ENCODE assay signal across 9 cellular contexts in genomic region chr4:182307746-182308145, GRCh38.
DNase-seq lines count a peak whose midpoint lies in the region; ATAC-seq and TF ChIP-seq lines count a peak whose summit lies in the region.
"Had no signal": no experiment of that assay in that cellular context is flagged by ENCODE, and none has a peak within 500 bp of the region (broad histone marks: within the 10 kb centered on the region; RNA-seq: fewer than 3 reads in every experiment).

No MANE protein-coding gene starts in this region.

- H3K27ac ChIP-seq in upper lobe of left lung, result no peak overlapping the region
- H3K27ac ChIP-seq: ovary had no signal

- no peak for TF ChIP-seq POLR2A in upper lobe of left lung (IDR thresholded peaks at IDR 0.05)

- peak overlapping the region; percentile 93 for H3K27ac Mint-ChIP-seq in HFFc6

- peak; percentile 97 for DNase-seq in HFFc6
- peak; percentile 74 for DNase-seq in SW480 (ENCODE audit: low spot score)
- DNase-seq in foreskin fibroblast, result peak; percentile 16 to 62
- peak in 1 of 2 donors; percentile 25 for DNase-seq in upper lobe of left lung
- DNase-seq in Kasumi-1 (lab: John Stamatoyannopoulos, UW), result no peak
- no peak for DNase-seq in Right ventricle myocardium superior
- DNase-seq: ovary had no signal

- intact Hi-C loops in Right ventricle myocardium superior (cut with DNase I), result no loop called here

- H3K9me3 Mint-ChIP-seq in HFFc6, result no peaks in the 10 kb centered on the region

- no peaks in the 10 kb centered on the region; the same call in 1 of the 2 replicates for H3K27me3 Mint-ChIP-seq in HFFc6 (ENCODE audit: insufficient read depth)

- H3K4me1 ChIP-seq in upper lobe of left lung, result no peaks in the 10 kb centered on the region

- no peaks in the 10 kb centered on the region for H3K36me3 ChIP-seq in upper lobe of left lung
- H3K36me3 ChIP-seq: ovary had no signal

- no peak for TF ChIP-seq EP300 in upper lobe of left lung (IDR thresholded peaks at IDR 0.05)

- H3K4me1 Mint-ChIP-seq in HFFc6 (ENCODE audit: low read depth), result peaks cover 40% of the 10 kb centered on the region

- no peak overlapping the region for H3K4me3 ChIP-seq in foreskin fibroblast (ENCODE audit: low read depth in 1 of 2, low read length in 2 of 2)
- H3K4me3 ChIP-seq in upper lobe of left lung, result no peak overlapping the region
- H3K4me3 ChIP-seq: K562, ovary had no signal

- H3K27me3 ChIP-seq in upper lobe of left lung, result no peaks in the 10 kb centered on the region
- H3K27me3 ChIP-seq: ovary had no signal

- no peaks in the 10 kb centered on the region for H3K9me3 ChIP-seq in upper lobe of left lung
- H3K9me3 ChIP-seq: ovary had no signal

- no peak for TF ChIP-seq CTCF in HFFc6 (IDR thresholded peaks at IDR 0.05)
- no peak for TF ChIP-seq CTCF in foreskin fibroblast (IDR thresholded peaks at IDR 0.05; ENCODE audit: low read depth, low read length)
- no peak for TF ChIP-seq CTCF in upper lobe of left lung (IDR thresholded peaks at IDR 0.05)

- ATAC-seq in upper lobe of left lung (ENCODE audit: low FRiP score in 2 of 2) (peak; percentile 31 to 58), GM19467 (IDR thresholded peaks at IDR 0.05; ENCODE audit: unreplicated experiment) (no peak), Right ventricle myocardium superior (ENCODE audit: poor library complexity) (no peak)
- ATAC-seq: K562 had no signal

- peak overlapping the region; percentile 71 for H3K4me3 Mint-ChIP-seq in HFFc6

- no peaks in the 10 kb centered on the region; the same call in 1 of the 2 replicates for H3K36me3 Mint-ChIP-seq in HFFc6 (ENCODE audit: low read depth)

- 82 to 85% methylated on average over 2 of the region's 2 CpGs for WGBS in upper lobe of left lung, 2 donors

Comparison
In these comparisons a context has a peak if more than half of its experiments do, and no peak if none do; other contexts are left out.
1. DNase-seq: peak in HFFc6 (single experiment), SW480 (single experiment) and foreskin fibroblast (2 of 2); none in Kasumi-1 (0 of 2) and Right ventricle myocardium superior (single experiment).
2. ATAC-seq: peak in upper lobe of left lung (2 of 2); none in GM19467 (single experiment) and Right ventricle myocardium superior (single experiment).